In the genomic region with DNA sequence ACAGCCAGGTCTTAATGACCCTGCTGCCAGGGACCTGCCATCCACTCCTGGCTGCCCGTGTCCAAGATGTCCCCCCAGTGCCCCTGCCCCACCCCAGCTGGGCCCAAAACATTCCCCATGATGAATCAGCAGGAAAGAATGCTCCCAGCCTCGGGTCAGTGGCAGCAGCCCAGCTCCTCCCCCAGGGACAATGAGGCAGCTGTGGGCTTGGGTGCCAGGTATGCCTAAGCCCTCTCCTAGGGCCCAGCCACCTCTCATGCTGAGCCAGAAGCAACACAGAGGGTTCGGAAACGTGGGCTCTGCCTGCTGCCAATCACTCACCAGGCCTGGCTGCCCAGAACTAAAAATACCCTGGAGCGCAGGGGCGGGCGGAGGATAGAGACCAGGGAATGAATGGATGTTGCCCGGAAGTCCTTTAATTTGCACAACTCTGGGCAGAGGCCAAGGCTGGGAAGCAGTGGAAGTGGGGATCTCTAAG, we compare ENCODE assay signal across 8 cellular contexts. TPM values are rescaled to one million over a fixed set of nuclear protein-coding genes. Genes with fewer than 3 reads are reported as not detected.
A peak's percentile ranks its signal among the peaks of the same experiment; 100 is the strongest.
DNase-seq lines count a peak whose midpoint lies in the region; ATAC-seq and TF ChIP-seq lines count a peak whose summit lies in the region.

No MANE protein-coding gene starts in this region.

- H3K27me3 ChIP-seq in ascending aorta: no peaks in the 10 kb centered on the region

- DNase-seq in HK-2 (ENCODE audit: unreplicated experiment) (peak; percentile 93), ascending aorta (ENCODE audit: low spot score in 2 of 2) (peak; percentile 83 to 97), iPS-NIHi11 (ENCODE audit: low spot score) (peak; percentile 81), stromal cell of bone marrow (ENCODE audit: low read depth) (peak; percentile 66), NCI-H2171 treated with DMSO at 0.1 percent for 48 hours (lab: John Stamatoyannopoulos, UW) (no peak)
- no peak for DNase-seq in effector CD8-positive, alpha-beta T cell (lab: John Stamatoyannopoulos, UW)

- H3K27ac ChIP-seq in ascending aorta: peak overlapping the region; percentile 91 to 98

- H3K36me3 ChIP-seq in ascending aorta: no peaks in the 10 kb centered on the region

- peaks cover 5 to 32% of the 10 kb centered on the region in 2 donors for H3K4me1 ChIP-seq in ascending aorta

- peak overlapping the region; percentile 1 to 32 for H3K4me3 ChIP-seq in ascending aorta

- intact Hi-C loops in ascending aorta (cut with DNase I): loop anchor here (5.0 kb wide), 1 partner anchor 178 kb away; a partner anchor contains a TSS

- no peak for TF ChIP-seq CTCF in ascending aorta (IDR thresholded peaks at IDR 0.05)

- no peaks in the 10 kb centered on the region for H3K9me3 ChIP-seq in ascending aorta

- no peak for ATAC-seq in GM19395 (IDR thresholded peaks at IDR 0.05; ENCODE audit: unreplicated experiment)
- no peak for ATAC-seq in GM21737 (IDR thresholded peaks at IDR 0.05; ENCODE audit: unreplicated experiment)

RNA-seq across cellular contexts. Expression of a gene that starts 1.5 kb away (rescaled TPM):
- 3.7 TPM for total RNA-seq in ascending aorta

Comparison
In these comparisons a context has a peak if more than half of its experiments do, and no peak if none do; other contexts are left out.
1. DNase-seq: peak in HK-2 (single experiment), ascending aorta (2 of 2), iPS-NIHi11 (single experiment) and stromal cell of bone marrow (single experiment); none in NCI-H2171 treated with DMSO at 0.1 percent for 48 hours (single experiment) and effector CD8-positive, alpha-beta T cell (single experiment).